Comparison of ENCODE assay signal across 8 cellular contexts in the genomic region with DNA sequence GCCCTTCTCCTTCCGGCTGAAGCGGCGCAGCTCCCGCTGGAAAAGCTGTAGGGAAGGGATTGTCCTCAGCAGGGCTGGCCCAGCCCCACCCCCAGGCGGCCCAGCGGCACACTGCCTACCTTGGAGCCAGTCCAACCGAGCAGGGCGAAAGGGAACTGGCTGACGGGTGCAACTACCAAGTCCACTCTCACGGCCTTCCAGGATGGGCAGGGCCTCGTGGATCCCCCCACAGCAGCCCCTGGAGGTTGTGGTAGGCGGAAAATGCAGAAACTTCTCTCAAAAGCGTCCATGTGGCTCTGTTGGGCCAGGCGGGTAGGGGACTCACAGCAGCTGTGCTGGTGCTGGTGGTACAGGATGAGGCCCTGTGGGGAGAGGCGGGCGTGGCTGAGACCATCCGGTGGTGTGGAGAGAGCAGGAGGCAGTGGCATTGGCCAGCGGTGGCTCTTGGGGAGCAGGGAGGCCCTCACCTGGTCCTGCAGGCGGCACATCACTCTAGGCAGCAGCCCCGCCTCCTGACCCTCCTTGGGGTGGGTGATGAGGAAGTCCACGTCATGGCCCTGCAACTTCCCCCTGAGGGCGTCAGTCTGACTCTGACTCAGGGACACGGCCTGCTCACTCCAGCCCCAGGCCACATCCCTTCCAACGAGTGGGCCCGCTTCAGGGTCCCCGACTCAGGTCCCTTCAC. TPM values are rescaled to one million over a fixed set of nuclear protein-coding genes. Genes with fewer than 3 reads are reported as not detected.
DNase-seq lines count a peak whose midpoint lies in the region; ATAC-seq and TF ChIP-seq lines count a peak whose summit lies in the region.

No MANE protein-coding gene starts in this region.

- H3K27me3 Mint-ChIP-seq in endodermal cell (ENCODE audit: insufficient read depth) (peaks cover 4% of the 10 kb centered on the region), natural killer cell (ENCODE audit: low read depth in 2 of 2) (no peaks in the 10 kb centered on the region)

- H3K36me3 Mint-ChIP-seq in endodermal cell (ENCODE audit: low read depth) (peaks cover 40% of the 10 kb centered on the region), natural killer cell (peaks cover 9% of the 10 kb centered on the region)

- no peak overlapping the region for H3K9ac ChIP-seq in endodermal cell (ENCODE audit: extremely low read depth, low read length, poor library complexity, severe bottlenecking)

- no peaks in the 10 kb centered on the region for H3K4me1 ChIP-seq in endodermal cell (ENCODE audit: control insufficient read depth, insufficient read depth, low read length)
- peaks cover 0 to 7% of the 10 kb centered on the region in 2 donors for H3K4me1 ChIP-seq in uterus

- H3K36me3 ChIP-seq in endodermal cell (ENCODE audit: control insufficient read depth, insufficient read depth, low read length) (peaks cover 25% of the 10 kb centered on the region), uterus (no peaks in the 10 kb centered on the region)

- H3K4me1 Mint-ChIP-seq in endodermal cell (no peaks in the 10 kb centered on the region), natural killer cell (peaks cover 16 to 50% of the 10 kb centered on the region in 2 donors)

- peaks cover 4% of the 10 kb centered on the region for H3K27me3 ChIP-seq in endodermal cell (ENCODE audit: control insufficient read depth, insufficient read depth, low read length, poor library complexity, severe bottlenecking)
- no peaks in the 10 kb centered on the region for H3K27me3 ChIP-seq in uterus

- 93% methylated on average over 15 to 25 of the region's 26 CpGs for WGBS in endodermal cell (ENCODE audit: insufficient coverage in 1 of 2, insufficient read length in 1 of 2), 2 experiments

- ATAC-seq in HG02588 (IDR thresholded peaks at IDR 0.05; ENCODE audit: unreplicated experiment) (peak; percentile 54), natural killer cell (peak; percentile 96 to 99 (median 97)), HG03521 (IDR thresholded peaks at IDR 0.05; ENCODE audit: unreplicated experiment) (no peak)

- DNase-seq in EL (peak; percentile 91), T1000 (lab: John Stamatoyannopoulos, UW) (peak; percentile 73), endodermal cell (peak; percentile 84), natural killer cell (peak; percentile 84), uterus (peak; percentile 49 to 63), amniotic stem cell (lab: John Stamatoyannopoulos, UW) (no peak)

- H3K4me3 ChIP-seq in endodermal cell (ENCODE audit: low read length) (no peak overlapping the region), uterus (no peak overlapping the region)

- intact Hi-C loops in natural killer cell (cut with micrococcal nuclease) (loop anchor here (1.0 kb wide), 1 partner anchor 8 kb away; the partner anchor contains the start of gene POLM), uterus (cut with DNase I; ENCODE audit: low total_unique reads) (no loop called here)

- no peak overlapping the region for H3K4me3 Mint-ChIP-seq in endodermal cell
- peak overlapping the region; percentile 52 for H3K4me3 Mint-ChIP-seq in natural killer cell

- TF ChIP-seq POLR2A in uterus (IDR thresholded peaks at IDR 0.05) = peak; percentile 8 to 21

- no peak overlapping the region for H3K27ac ChIP-seq in endodermal cell (ENCODE audit: low read depth, low read length)
- peak overlapping the region; percentile 64 to 75 for H3K27ac ChIP-seq in uterus

- H3K27ac Mint-ChIP-seq in endodermal cell (no peak overlapping the region), natural killer cell (peak overlapping the region; percentile 90 to 94)

- TF ChIP-seq CTCF in endodermal cell (conservative IDR thresholded peaks at IDR 0.05) (no peak), natural killer cell (IDR thresholded peaks at IDR 0.05) (no peak), uterus (IDR thresholded peaks at IDR 0.05) (no peak)

- H3K9me3 ChIP-seq in endodermal cell (ENCODE audit: control insufficient read depth, low read length) (no peaks in the 10 kb centered on the region), uterus (no peaks in the 10 kb centered on the region)

- H3K9me3 Mint-ChIP-seq in endodermal cell = no peaks in the 10 kb centered on the region
- no peaks in the 10 kb centered on the region for H3K9me3 Mint-ChIP-seq in natural killer cell

RNA-seq across cellular contexts. Expression of gene PGAM2, which starts 8.4 kb away (rescaled TPM):
- total RNA-seq in endodermal cell = 1 to 10 TPM; 1.2 to 1.3 TPM
- polyA plus RNA-seq in endodermal cell (2013, experiment 1 of 2) = 4.3 TPM
- 4.4 TPM for polyA plus RNA-seq in endodermal cell (2013, experiment 2 of 2)
- 1 to 10 TPM; 1.0 to 1.9 (median 1.5) TPM for total RNA-seq in natural killer cell
- 1 to 10 TPM in 1 of 4 donors, under 1 TPM in 1, not detected in 2; 0.76 to 1.4 TPM for total RNA-seq in uterus

RNA-seq across cellular contexts. Expression of gene POLM, which starts 8.5 kb away (rescaled TPM):
- total RNA-seq in endodermal cell (10 to 100 TPM; 23.6 to 27.0 TPM), natural killer cell (10 to 100 TPM; 41.7 to 74.1 (median 50.9) TPM), uterus (10 to 100 TPM; 10.6 to 33.6 (median 23.6) TPM)
- polyA plus RNA-seq in endodermal cell (2013, experiment 1 of 2) = 17.6 TPM
- polyA plus RNA-seq in endodermal cell (2013, experiment 2 of 2) = 16.5 TPM

RNA-seq across cellular contexts. Expression of gene DBNL, which starts 29.3 kb away (rescaled TPM):
- total RNA-seq in endodermal cell (10 to 100 TPM; 47.0 to 50.9 TPM), natural killer cell (100 to 1,000 TPM; 123 to 129 (median 129) TPM), uterus (100 to 1,000 TPM in 1 of 4 donors, 10 to 100 TPM in 3; 71.5 to 113 (median 91.0) TPM)
- polyA plus RNA-seq in endodermal cell (2013, experiment 1 of 2) = 49.2 TPM
- 46.7 TPM for polyA plus RNA-seq in endodermal cell (2013, experiment 2 of 2)

RNA-seq across cellular contexts. Expression of gene AEBP1, which starts 30.3 kb away (rescaled TPM):
- total RNA-seq in endodermal cell = 10 to 100 TPM; 55.2 to 65.8 TPM
- 52.9 TPM for polyA plus RNA-seq in endodermal cell (2013, experiment 1 of 2)
- 51.0 TPM for polyA plus RNA-seq in endodermal cell (2013, experiment 2 of 2)
- 1 to 10 TPM; 3.3 to 9.0 (median 6.4) TPM for total RNA-seq in natural killer cell
- total RNA-seq in uterus = 100 to 1,000 TPM in 3 of 4 donors, 10 to 100 TPM in 1; 88.9 to 395 (median 303) TPM

RNA-seq across cellular contexts. Expression of gene POLD2, which starts 49.5 kb away (rescaled TPM):
- total RNA-seq in endodermal cell = 100 to 1,000 TPM; 127 to 141 TPM
- 118 TPM for polyA plus RNA-seq in endodermal cell (2013, experiment 1 of 2)
- 108 TPM for polyA plus RNA-seq in endodermal cell (2013, experiment 2 of 2)
- 10 to 100 TPM; 30.1 to 38.3 (median 38.1) TPM for total RNA-seq in natural killer cell
- total RNA-seq in uterus = 10 to 100 TPM; 12.9 to 73.3 (median 33.7) TPM
